In the genomic region with DNA sequence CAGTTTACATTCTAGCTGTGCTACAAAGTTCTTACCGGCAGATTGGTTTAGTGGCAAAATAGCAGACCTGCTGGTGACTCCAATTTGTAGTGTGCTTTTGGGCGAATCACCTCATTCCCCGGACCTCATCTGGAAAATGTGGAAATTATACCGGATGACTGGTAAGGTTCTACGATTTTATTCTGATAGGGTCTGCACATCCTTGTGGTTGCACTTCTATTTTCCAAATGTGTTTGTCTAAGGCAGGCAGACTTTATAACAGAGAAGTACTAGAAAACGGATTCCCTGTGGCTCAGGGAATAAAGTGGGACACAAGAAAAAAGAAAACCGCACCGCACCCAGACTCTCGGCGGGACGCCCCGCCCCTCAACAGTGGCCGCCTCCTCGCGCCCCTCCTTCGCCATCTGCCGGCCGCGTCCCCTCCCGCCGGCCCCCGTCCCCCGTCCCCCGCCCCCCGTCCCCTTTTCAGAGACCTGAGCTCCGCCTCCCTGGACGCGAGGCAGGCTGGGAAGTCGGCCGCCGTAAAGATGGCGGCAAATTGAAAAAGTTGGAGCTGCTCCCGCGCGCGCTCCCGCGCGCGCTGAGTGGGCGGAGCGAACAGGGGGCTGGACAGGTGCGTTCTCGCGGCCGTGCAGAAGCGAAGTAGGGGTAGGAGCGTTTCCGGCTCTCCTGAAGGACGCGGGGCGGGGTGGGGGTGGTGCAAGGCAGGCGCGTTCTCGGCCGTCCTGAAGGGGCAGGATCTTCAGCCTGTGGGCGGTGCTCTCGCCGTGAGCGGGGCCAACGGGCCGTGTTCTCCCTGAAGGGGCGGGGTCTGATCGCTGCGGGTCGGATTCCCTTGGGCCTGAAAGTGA, we compare ENCODE assay signal across 8 cellular contexts. TPM values are rescaled to one million over a fixed set of nuclear protein-coding genes. Genes with fewer than 3 reads are reported as not detected.
DNase-seq lines count a peak whose midpoint lies in the region; ATAC-seq and TF ChIP-seq lines count a peak whose summit lies in the region.

No MANE protein-coding gene starts in this region.

- peaks cover 61% of the 10 kb centered on the region for H3K4me1 Mint-ChIP-seq in activated T-cell treated with anti-CD3 and anti-CD28 coated beads, Interleukin-2, amount 50 U/mL, for 72 hours (ENCODE audit: low read depth)

- H3K9me3 Mint-ChIP-seq in activated T-cell treated with anti-CD3 and anti-CD28 coated beads, Interleukin-2, amount 50 U/mL, for 72 hours: no peaks in the 10 kb centered on the region

- DNase-seq in DMS53 treated with DMSO at 0.1 percent for 48 hours (lab: John Stamatoyannopoulos, UW; ENCODE audit: unreplicated experiment) (peak; percentile 89), Panc1 (ENCODE audit: low read depth, low spot score) (peak; percentile 98), esophagus squamous epithelium (lab: John Stamatoyannopoulos, UW) (peak; percentile 96), myocyte (ENCODE audit: low read depth) (peak; percentile 100)
- DNase-seq in activated T-cell treated with anti-CD3 and anti-CD28 coated beads, Interleukin-2, amount 50 U/mL, for 72 hours: peak; percentile 100
- peak; percentile 99 for DNase-seq in stimulated activated CD8-positive, alpha-beta memory T cell treated with anti-CD3 and anti-CD28 coated beads, Interleukin-7, amount 100 ng/mL, for 4 hours (ENCODE audit: low read depth in 2 of 2)

- H3K27me3 ChIP-seq in KMS-11 (ENCODE audit: insufficient read depth, low read depth): no peaks in the 10 kb centered on the region
- H3K27me3 ChIP-seq in Panc1 (ENCODE audit: control insufficient read depth, insufficient read depth, low read length): no peaks in the 10 kb centered on the region
- H3K27me3 ChIP-seq in esophagus squamous epithelium: no peaks in the 10 kb centered on the region

- H3K4me3 Mint-ChIP-seq in activated T-cell treated with anti-CD3 and anti-CD28 coated beads, Interleukin-2, amount 50 U/mL, for 72 hours: peak overlapping the region; percentile 70 to 86

- H3K4me3 ChIP-seq in KMS-11 (IDR thresholded peaks at IDR 0.05; ENCODE audit: insufficient read depth, low read depth, low read length) (no peak overlapping the region), Panc1 (ENCODE audit: low read depth in 2 of 2, low read length in 2 of 2) (peak overlapping the region; percentile 73 to 84), esophagus squamous epithelium (peak overlapping the region; percentile 43 to 86 (median 79))

- no peak for TF ChIP-seq CTCF in KMS-11 (conservative IDR thresholded peaks at IDR 0.05; ENCODE audit: low read depth, low read length)
- TF ChIP-seq CTCF in Panc1 (IDR thresholded peaks at IDR 0.05): no peak
- peak in 1 of 6 experiments; percentile 13 for TF ChIP-seq CTCF in esophagus squamous epithelium (IDR thresholded peaks at IDR 0.05)

- peak overlapping the region; percentile 56 for H3K4me2 ChIP-seq in KMS-11

- H3K9ac ChIP-seq in KMS-11: peak overlapping the region; percentile 61

- H3K4me1 ChIP-seq in KMS-11 (ENCODE audit: low read depth, poor library complexity, severe bottlenecking): peaks cover 76% of the 10 kb centered on the region
- H3K4me1 ChIP-seq in Panc1 (ENCODE audit: control insufficient read depth, insufficient read depth, low read length): peaks cover 9% of the 10 kb centered on the region
- peaks cover 23 to 49% (median 28%) of the 10 kb centered on the region in 3 donors for H3K4me1 ChIP-seq in esophagus squamous epithelium

- H3K79me2 ChIP-seq in KMS-11 (ENCODE audit: insufficient read depth, low read depth): peaks cover 32% of the 10 kb centered on the region

- H2AFZ ChIP-seq in KMS-11 (ENCODE audit: low read depth): peak overlapping the region; percentile 75

- H4K20me1 ChIP-seq in KMS-11 (ENCODE audit: insufficient read depth): peaks cover 3% of the 10 kb centered on the region; the same call in 1 of the 2 replicates

- CTCF ChIA-PET in Panc1 (lab: Charles Lee): interaction anchor here (0.6 to 0.8 kb wide), 12 partner anchors 10 to 780 kb away, joined by 3 to 13 read pairs (median 5); no protein-coding TSS in a partner anchor

- POLR2A ChIA-PET in Panc1 (lab: Charles Lee): interaction anchor here (0.5 to 1.3 kb wide), 6 partner anchors 46 to 427 kb away, joined by 3 to 10 read pairs (median 6); a partner anchor contains a TSS

- in situ Hi-C loops in Panc1 (cut with HindIII; ENCODE audit: low pct_unique_long_range_greater_than_20kb, low sequenced_read_pairs): no loop called here

- H3K27ac Mint-ChIP-seq in activated T-cell treated with anti-CD3 and anti-CD28 coated beads, Interleukin-2, amount 50 U/mL, for 72 hours: peak overlapping the region; percentile 45

- peak in 1 of 4 donors; percentile 22 for TF ChIP-seq POLR2A in esophagus squamous epithelium (IDR thresholded peaks at IDR 0.05)

- no peaks in the 10 kb centered on the region for H3K9me3 ChIP-seq in Panc1 (ENCODE audit: control insufficient read depth, insufficient read depth, low read depth, low read length)
- no peaks in the 10 kb centered on the region for H3K9me3 ChIP-seq in esophagus squamous epithelium

- intact Hi-C loops in Panc1 (cut with micrococcal nuclease; ENCODE audit: unreplicated experiment) (no loop called here), esophagus squamous epithelium (cut with DNase I) (no loop called here)

- H3K27ac ChIP-seq in KMS-11 (peak overlapping the region; percentile 49), Panc1 (ENCODE audit: low read length) (peak overlapping the region; percentile 96), esophagus squamous epithelium (peak overlapping the region; percentile 76 to 98 (median 94))

- H3K36me3 ChIP-seq in KMS-11 (ENCODE audit: insufficient read depth) (0 out of 2 replicates have a peak, but pooled peaks cover 6% of the 10 kb centered on the region), Panc1 (ENCODE audit: control insufficient read depth, insufficient read depth, low read length) (peaks cover 5% of the 10 kb centered on the region; the same call in 1 of the 2 replicates), esophagus squamous epithelium (no peaks in the 10 kb centered on the region)

- TSS peak; percentile 95 for BruUV-seq in Panc1 (replicated peaks; lab: Mats Ljungman, UMichigan)

- peaks cover 7 to 9% of the 10 kb centered on the region in 2 donors for H3K36me3 Mint-ChIP-seq in activated T-cell treated with anti-CD3 and anti-CD28 coated beads, Interleukin-2, amount 50 U/mL, for 72 hours (ENCODE audit: insufficient read depth in 2 of 2)

- no peaks in the 10 kb centered on the region for H3K27me3 Mint-ChIP-seq in activated T-cell treated with anti-CD3 and anti-CD28 coated beads, Interleukin-2, amount 50 U/mL, for 72 hours (ENCODE audit: low read depth)

- ATAC-seq in GM21737 (IDR thresholded peaks at IDR 0.05; ENCODE audit: unreplicated experiment) (peak; percentile 69), Panc1 (peak; percentile 98)
- peak; percentile 91 to 92 for ATAC-seq in activated T-cell treated with anti-CD3 and anti-CD28 coated beads, Interleukin-2, amount 50 U/mL, for 72 hours (replicated peaks in 1 of 2)

- 0% methylated on average over 10 to 13 of the region's 66 CpGs for WGBS in esophagus squamous epithelium, 2 donors

RNA-seq across cellular contexts. Expression of a gene that starts 0.5 kb away (rescaled TPM):
- total RNA-seq in Panc1 (2021; ENCODE audit: unreplicated experiment) (97.1 TPM), esophagus squamous epithelium (10 to 100 TPM; 20.0 to 36.3 (median 24.9) TPM), myocyte (95.6 and 113 TPM in 2 replicates)
- polyA plus RNA-seq in Panc1 (2012; ENCODE audit: insufficient read length): 143 TPM
- total RNA-seq in activated T-cell treated with anti-CD3 and anti-CD28 coated beads, Interleukin-2, amount 50 U/mL, for 72 hours: 100 to 1,000 TPM in 1 of 2 donors, 10 to 100 TPM in 1; 94.2 to 109 TPM
- 107 TPM for polyA plus RNA-seq in myocyte (2012)

RNA-seq across cellular contexts. Expression of a gene that starts 20.7 kb away (rescaled TPM):
- total RNA-seq in Panc1 (2021; ENCODE audit: unreplicated experiment): 0.41 TPM
- polyA plus RNA-seq in Panc1 (2012; ENCODE audit: insufficient read length): 0.17 TPM
- total RNA-seq in activated T-cell treated with anti-CD3 and anti-CD28 coated beads, Interleukin-2, amount 50 U/mL, for 72 hours: 100 to 1,000 TPM; 595 to 606 TPM
- 1 to 10 TPM; 1.3 to 5.0 (median 2.6) TPM for total RNA-seq in esophagus squamous epithelium
- 0.35 and 0.83 TPM in 2 replicates for total RNA-seq in myocyte
- polyA plus RNA-seq in myocyte (2012): 0.82 TPM

Comparison
In these comparisons a context has a peak if more than half of its experiments do, and no peak if none do; other contexts are left out.
1. RNA of a gene that starts 20.7 kb away (total RNA-seq): 595 to 606 TPM in activated T-cell treated with anti-CD3 and anti-CD28 coated beads, Interleukin-2, amount 50 U/mL, for 72 hours; 1.3 to 5.0 TPM in esophagus squamous epithelium, 0.41 TPM in Panc1 (single experiment) and 0.35 to 0.83 TPM in myocyte; every median in the first group is over 100 times any median in the second.
2. Peak in every context shown above with its lines, with median percentiles within 50 percentile points of each other: DNase-seq, ATAC-seq and H3K27ac ChIP-seq.